Comparison of ENCODE assay signal across 15 cellular contexts in the genomic region with DNA sequence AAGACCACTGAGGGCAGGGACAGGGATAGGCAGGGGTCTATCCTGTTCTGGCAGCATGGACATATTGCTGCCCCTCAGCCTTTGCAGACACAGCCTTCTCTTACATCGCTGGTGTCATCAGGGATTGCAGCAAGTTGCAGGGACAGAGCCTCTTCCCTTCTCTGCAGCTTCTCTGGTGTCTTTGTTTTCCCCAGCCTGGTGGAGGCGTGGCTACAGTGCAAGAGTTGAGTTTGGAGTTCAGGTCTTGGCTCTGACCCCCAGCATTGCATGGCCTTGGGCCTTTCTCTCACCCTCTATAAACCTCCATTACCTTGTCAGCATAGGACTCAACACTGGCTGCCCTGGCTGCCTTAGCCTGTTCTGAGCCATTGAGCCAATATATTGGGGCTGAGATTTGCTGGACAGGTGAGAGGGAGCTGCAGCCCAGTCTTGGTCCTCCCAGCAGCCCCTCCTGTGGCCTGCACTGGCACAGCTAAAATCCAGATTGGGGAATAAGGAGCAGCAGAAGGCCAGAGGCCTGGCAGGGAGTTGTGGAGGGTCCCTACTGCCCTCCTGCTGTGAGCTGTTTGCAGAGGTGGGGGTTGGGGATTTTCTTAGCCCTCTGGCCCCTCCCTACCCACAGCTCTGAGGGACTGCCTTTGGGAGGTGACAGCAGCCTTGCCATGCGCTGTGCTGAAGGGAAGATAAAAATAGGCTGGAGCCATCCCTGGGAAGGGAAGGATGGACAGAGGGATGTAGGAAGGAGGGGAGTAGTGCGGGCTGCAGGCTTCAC. TPM values are rescaled to one million over a fixed set of nuclear protein-coding genes. Genes with fewer than 3 reads are reported as not detected.
A peak's percentile ranks its signal among the peaks of the same experiment; 100 is the strongest.
DNase-seq lines count a peak whose midpoint lies in the region; ATAC-seq and FAIRE-seq lines count a peak whose summit lies in the region.
"Had no signal": no experiment of that assay in that cellular context is flagged by ENCODE, and none has a peak within 500 bp of the region (broad histone marks: within the 10 kb centered on the region; RNA-seq: fewer than 3 reads in every experiment).

No MANE protein-coding gene starts in this region.

- peak overlapping the region; percentile 98 for H3K27ac ChIP-seq in Karpas-422 (ENCODE audit: low read length)
- H3K27ac ChIP-seq in small intestine (ENCODE audit: low read depth in 1 of 2, low read length in 1 of 2), result no peak overlapping the region
- H3K27ac ChIP-seq: HL-60, upper lobe of left lung had no signal

- H3K9me3 ChIP-seq in Karpas-422 (ENCODE audit: low read length) (no peaks in the 10 kb centered on the region), small intestine (ENCODE audit: control insufficient read depth, low read depth) (no peaks in the 10 kb centered on the region)
- H3K9me3 ChIP-seq: upper lobe of left lung had no signal

- H3K79me2 ChIP-seq in Karpas-422 (ENCODE audit: low read length), result 0 out of 2 replicates have a peak, but pooled peaks cover 5% of the 10 kb centered on the region

- peak overlapping the region; percentile 78 for H3K9ac ChIP-seq in Karpas-422 (ENCODE audit: low read length)

- H3K4me2 ChIP-seq in Karpas-422 (ENCODE audit: low read depth, low read length, poor library complexity, severe bottlenecking), result peak overlapping the region; percentile 74

- no peaks in the 10 kb centered on the region for H3K9me2 ChIP-seq in Karpas-422 (replicated peaks; ENCODE audit: insufficient read depth, low read length)

- H3K4me1 ChIP-seq in Karpas-422 (ENCODE audit: low read length), result peaks cover 100% of the 10 kb centered on the region
- H3K4me1 ChIP-seq in small intestine (ENCODE audit: control insufficient read depth in 2 of 2, insufficient read depth in 1 of 2, low read depth in 1 of 2, low read length in 1 of 2), result no peaks in the 10 kb centered on the region
- H3K4me1 ChIP-seq: Caco-2 had no signal

- H3K27me3 ChIP-seq in Karpas-422 (ENCODE audit: low read length) (no peaks in the 10 kb centered on the region), small intestine (ENCODE audit: control insufficient read depth in 2 of 2, insufficient read depth in 2 of 2, low read length in 2 of 2) (no peaks in the 10 kb centered on the region)
- H3K27me3 ChIP-seq: upper lobe of left lung had no signal

- peaks cover 41% of the 10 kb centered on the region for H3K36me3 ChIP-seq in Karpas-422 (ENCODE audit: insufficient read depth, low read length)
- no peaks in the 10 kb centered on the region for H3K36me3 ChIP-seq in small intestine (ENCODE audit: control insufficient read depth in 2 of 2, insufficient read depth in 2 of 2, low read length in 2 of 2)

- H2AFZ ChIP-seq in Karpas-422 (ENCODE audit: low read length), result no peak overlapping the region

- WGBS in small intestine, 3 donors, result 55 to 82% (median 76%) methylated on average over 4 of the region's 4 CpGs

- peak; percentile 85 for DNase-seq in Karpas-422
- DNase-seq in iPS-NIHi11 (ENCODE audit: low spot score), result peak; percentile 47
- DNase-seq in superior temporal gyrus (ENCODE audit: extremely low spot score), result no peak
- DNase-seq in small intestine, result no peak
- no peak for DNase-seq in stimulated activated CD4-positive, alpha-beta T cell treated with anti-CD3 and anti-CD28 coated beads, Interleukin-4, amount 100 ng/mL, for 4 hours
- no peak for DNase-seq in NCI-H146 treated with DMSO at 0.1 percent for 48 hours (lab: John Stamatoyannopoulos, UW; ENCODE audit: unreplicated experiment)
- DNase-seq: activated CD4-positive, alpha-beta T cell treated with anti-CD3 and anti-CD28 coated beads, Interleukin-2, amount 50 U/mL, for 48 hours; Caco-2; islet precursor cell; NCI-H1694 had no signal

- FAIRE-seq in small intestine (lab: Jason Lieb, UNC), result no peak
- FAIRE-seq: endothelial cell of umbilical vein had no signal

- H3K4me3 ChIP-seq in Karpas-422 (ENCODE audit: low read length) (peak overlapping the region; percentile 49), small intestine (ENCODE audit: low read depth in 1 of 2, low read length in 2 of 2) (no peak overlapping the region)
- H3K4me3 ChIP-seq: upper lobe of left lung had no signal

- no peaks in the 10 kb centered on the region for H4K20me1 ChIP-seq in Karpas-422 (ENCODE audit: insufficient read depth, low read depth, low read length)

- ATAC-seq in GM18868 (IDR thresholded peaks at IDR 0.05; ENCODE audit: unreplicated experiment) (peak; percentile 2), HG02571 (IDR thresholded peaks at IDR 0.05; ENCODE audit: unreplicated experiment) (peak; percentile 2)

RNA-seq across cellular contexts. Expression of a gene that starts 22.8 kb away (rescaled TPM):
- total RNA-seq in Karpas-422 (2014; rRNA removed; shearing (Covaris generic); ENCODE audit: low replicate concordance), result 152 and 200 TPM in 2 replicates
- polyA plus RNA-seq in small intestine, result 1 to 10 TPM in 2 of 3 donors, under 1 TPM in 1; 0.22 to 2.7 (median 1.1) TPM
- total RNA-seq: Caco-2 had no signal

RNA-seq across cellular contexts. Expression of a gene that starts 39.5 kb away (rescaled TPM):
- 2.0 and 2.6 TPM in 2 replicates for total RNA-seq in Karpas-422 (2014; rRNA removed; shearing (Covaris generic); ENCODE audit: low replicate concordance)
- polyA plus RNA-seq in small intestine, result under 1 TPM in 1 of 3 donors, not detected in 2; 0.06 TPM

Comparison
In these comparisons a context has a peak if more than half of its experiments do, and no peak if none do; other contexts are left out.
1. DNase-seq: peak in Karpas-422 (single experiment) and iPS-NIHi11 (single experiment); none in superior temporal gyrus (single experiment), small intestine (single experiment), stimulated activated CD4-positive, alpha-beta T cell treated with anti-CD3 and anti-CD28 coated beads, Interleukin-4, amount 100 ng/mL, for 4 hours (0 of 2) and NCI-H146 treated with DMSO at 0.1 percent for 48 hours (single experiment).